ENCODE assay signal across 13 cellular contexts in the genomic region with DNA sequence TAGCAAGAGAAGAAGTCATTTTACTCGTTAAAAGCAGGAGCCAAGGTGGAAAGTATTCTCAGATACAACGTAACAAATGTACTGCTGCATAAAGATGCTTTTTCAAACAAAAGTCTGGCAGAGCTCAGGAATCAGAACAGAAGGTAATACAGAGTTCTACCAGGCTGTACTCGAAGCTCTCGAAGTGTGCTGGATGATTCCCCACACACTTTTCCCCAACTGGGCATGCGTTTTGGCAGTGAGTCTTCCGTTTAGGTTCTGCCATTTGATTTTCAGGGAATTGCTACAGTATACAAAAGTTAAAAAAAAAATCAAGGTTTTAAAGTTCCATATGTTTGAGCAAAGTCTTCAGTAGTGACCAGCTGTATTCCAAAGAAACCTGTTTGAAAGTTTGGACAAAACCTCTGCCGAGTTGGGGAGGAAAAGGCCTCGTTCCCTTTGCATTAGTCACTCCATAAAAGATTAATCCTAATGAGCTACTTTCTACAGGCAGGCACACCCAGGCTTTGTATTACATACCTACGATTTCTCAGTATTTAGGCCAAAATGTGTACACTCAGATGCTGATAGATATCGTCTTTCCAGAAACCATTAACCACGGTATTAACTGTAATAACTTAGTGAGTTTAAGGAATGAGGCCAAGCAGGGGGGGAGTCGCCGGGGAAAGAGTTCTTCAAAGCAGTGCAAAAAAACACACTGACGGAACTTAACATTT.
A peak's percentile ranks its signal among the peaks of the same experiment; 100 is the strongest.
DNase-seq lines count a peak whose midpoint lies in the region; ATAC-seq, FAIRE-seq and TF ChIP-seq lines count a peak whose summit lies in the region.
"Had no signal": no experiment of that assay in that cellular context is flagged by ENCODE, and none has a peak within 500 bp of the region (broad histone marks: within the 10 kb centered on the region; RNA-seq: fewer than 3 reads in every experiment).

No MANE protein-coding gene starts in this region.

- H3K9ac ChIP-seq in smooth muscle cell (ENCODE audit: low read depth), result no peak overlapping the region

- DNase-seq in H54 (ENCODE audit: insufficient read length, low spot score), result no peak
- DNase-seq in smooth muscle cell (lab: John Stamatoyannopoulos, UW; ENCODE audit: unreplicated experiment), result no peak
- no peak for DNase-seq in NCI-H146 treated with DMSO at 0.1 percent for 48 hours (lab: John Stamatoyannopoulos, UW; ENCODE audit: unreplicated experiment)
- DNase-seq in stimulated activated CD4-positive, alpha-beta T cell treated with anti-CD3 and anti-CD28 coated beads, Interleukin-4, amount 100 ng/mL, for 24 hours, result no peak
- DNase-seq: activated effector memory CD4-positive, alpha-beta T cell treated with Interleukin-2 at 50 U/mL for 16 hours; KBM-7; NCI-H524 treated with DMSO at 0.1 percent for 48 hours; stimulated activated CD4-positive, alpha-beta T cell treated with anti-CD3 and anti-CD28 coated beads, Interleukin-4, amount 100 ng/mL, for 4 hours had no signal

- H3K36me3 ChIP-seq in gastroesophageal sphincter, result no peaks in the 10 kb centered on the region
- no peaks in the 10 kb centered on the region for H3K36me3 ChIP-seq in smooth muscle cell (ENCODE audit: low read depth)

- H3K4me3 ChIP-seq in gastroesophageal sphincter (peak overlapping the region; percentile 5 to 19), smooth muscle cell (peak overlapping the region; percentile 13)

- H3K9me3 ChIP-seq in gastroesophageal sphincter (no peaks in the 10 kb centered on the region), smooth muscle cell (replicated peaks; ENCODE audit: low read depth) (no peaks in the 10 kb centered on the region)

- no peaks in the 10 kb centered on the region for H3K79me2 ChIP-seq in smooth muscle cell (ENCODE audit: low read depth)

- no peaks in the 10 kb centered on the region for H3K27me3 ChIP-seq in gastroesophageal sphincter
- H3K27me3 ChIP-seq in smooth muscle cell (ENCODE audit: low read depth), result no peaks in the 10 kb centered on the region

- peaks cover 12% of the 10 kb centered on the region for H3F3A ChIP-seq in smooth muscle cell (ENCODE audit: low read depth)

- FAIRE-seq in H54 (lab: Jason Lieb, UNC), result peak; percentile 94
- peak; percentile 85 for FAIRE-seq in TTC549 (lab: Jason Lieb, UNC)
- FAIRE-seq: G401.6 had no signal

- TF ChIP-seq POLR2A in H54 (IDR thresholded peaks at IDR 0.05; ENCODE audit: low read depth, low read length) (no peak), gastroesophageal sphincter (IDR thresholded peaks at IDR 0.05) (no peak)

- TF ChIP-seq EP300 in gastroesophageal sphincter (IDR thresholded peaks at IDR 0.05), result no peak

- WGBS in gastroesophageal sphincter (ENCODE audit: low coverage in 1 of 2), 2 donors, result 30 to 35% methylated on average over 13 of the region's 14 CpGs
- 31% methylated on average over 14 of the region's 14 CpGs for WGBS in smooth muscle cell (ENCODE audit: low lambda C conversion rate)

- peak overlapping the region; percentile 73 for H3K4me2 ChIP-seq in smooth muscle cell

- no peaks in the 10 kb centered on the region for H4K20me1 ChIP-seq in smooth muscle cell (ENCODE audit: low read depth)

- ATAC-seq in gastroesophageal sphincter (peak; percentile 65), GM18873 (IDR thresholded peaks at IDR 0.05; ENCODE audit: low FRiP score, unreplicated experiment) (no peak), GM19023 (IDR thresholded peaks at IDR 0.05; ENCODE audit: unreplicated experiment) (no peak)

- no peak for TF ChIP-seq CTCF in gastroesophageal sphincter (IDR thresholded peaks at IDR 0.05)
- no peak for TF ChIP-seq CTCF in smooth muscle cell (IDR thresholded peaks at IDR 0.05; ENCODE audit: borderline replicate concordance, insufficient read depth, poor library complexity, severe bottlenecking)

- no peak overlapping the region for H2AFZ ChIP-seq in smooth muscle cell (ENCODE audit: low read depth)

- H3K27ac ChIP-seq in gastroesophageal sphincter (peak overlapping the region; percentile 49 to 83 (median 75)), smooth muscle cell (ENCODE audit: low read depth) (peak overlapping the region; percentile 76)

- H3K4me1 ChIP-seq in gastroesophageal sphincter (peaks cover 0 to 16% (median 3%) of the 10 kb centered on the region in 3 donors), smooth muscle cell (ENCODE audit: low read depth) (peaks cover 11% of the 10 kb centered on the region)
